17 cellular contexts compared by ENCODE assay signal in the genomic region with DNA sequence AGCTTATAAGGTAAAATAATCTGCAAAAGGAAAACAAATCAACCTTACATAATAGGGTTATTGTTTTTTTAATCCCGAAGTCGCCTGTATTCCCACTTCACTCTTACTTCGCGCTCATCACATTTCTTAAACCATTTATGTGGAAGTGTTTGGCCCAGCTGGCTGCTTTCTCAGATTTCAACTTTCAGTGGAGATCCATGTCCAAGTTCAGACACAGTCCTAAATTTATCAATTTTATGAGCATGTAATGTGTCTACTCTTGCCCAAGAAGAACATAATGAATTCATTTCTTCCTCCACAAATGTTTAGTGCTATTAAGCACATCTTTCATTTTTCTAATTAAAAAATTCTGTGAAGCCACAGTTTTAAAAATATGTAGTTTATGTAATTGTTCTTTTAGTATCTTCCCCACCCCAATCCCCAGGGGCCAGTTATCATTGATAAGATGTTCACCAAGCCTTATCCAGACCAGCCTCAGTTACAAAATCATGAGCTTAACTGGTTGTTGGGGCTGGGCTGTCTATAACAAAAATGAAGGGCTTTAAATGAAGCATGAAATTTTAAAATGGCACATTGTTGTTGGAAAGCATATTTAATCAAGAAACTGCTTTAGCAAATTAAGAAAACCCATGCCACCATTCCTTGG.
DNase-seq lines count a peak whose midpoint lies in the region; ATAC-seq and TF ChIP-seq lines count a peak whose summit lies in the region.
"Had no signal": no experiment of that assay in that cellular context is flagged by ENCODE, and none has a peak within 500 bp of the region (broad histone marks: within the 10 kb centered on the region; RNA-seq: fewer than 3 reads in every experiment).

No MANE protein-coding gene starts in this region.

- no peak overlapping the region for H3K4me3 ChIP-seq in heart left ventricle
- no peak overlapping the region for H3K4me3 ChIP-seq in gastroesophageal sphincter
- no peak overlapping the region for H3K4me3 ChIP-seq in aorta (ENCODE audit: low read length in 2 of 2)
- no peak overlapping the region for H3K4me3 ChIP-seq in neuronal stem cell (ENCODE audit: low read length in 2 of 2)
- H3K4me3 ChIP-seq: GM12878, GM23338 had no signal

- ATAC-seq in Right ventricle myocardium superior (ENCODE audit: poor library complexity) (peak; percentile 81), heart left ventricle (no peak), gastroesophageal sphincter (peak; percentile 43), aorta (ENCODE audit: low FRiP score) (peak; percentile 69), GM21825 (IDR thresholded peaks at IDR 0.05; ENCODE audit: unreplicated experiment) (no peak)
- ATAC-seq: GM12878, GM23338, Panc1 had no signal

- no peak overlapping the region for H3K9ac ChIP-seq in neuronal stem cell (ENCODE audit: low read depth, low read length, poor library complexity)

- H3K36me3 ChIP-seq in heart left ventricle (no peaks in the 10 kb centered on the region), gastroesophageal sphincter (no peaks in the 10 kb centered on the region), aorta (ENCODE audit: control insufficient read depth in 1 of 2, insufficient read depth in 2 of 2, low read length in 1 of 2) (no peaks in the 10 kb centered on the region), neuronal stem cell (replicated peaks in 1 of 2; ENCODE audit: control insufficient read depth in 2 of 2, insufficient read depth in 2 of 2, low read length in 2 of 2) (peaks cover 0 to 3% of the 10 kb centered on the region in 2 donors)

- H3K18ac ChIP-seq in neuronal stem cell (ENCODE audit: low read length) = no peak overlapping the region

- no peak overlapping the region for H3K4me2 ChIP-seq in neuronal stem cell (ENCODE audit: insufficient read depth, low read length, poor library complexity, severe bottlenecking)
- H3K4me2 ChIP-seq: GM23338 had no signal

- no peaks in the 10 kb centered on the region for H3K9me3 ChIP-seq in heart left ventricle
- no peaks in the 10 kb centered on the region for H3K9me3 ChIP-seq in gastroesophageal sphincter
- no peaks in the 10 kb centered on the region for H3K9me3 ChIP-seq in aorta (ENCODE audit: control insufficient read depth, low read length)
- peaks cover 3 to 5% of the 10 kb centered on the region in 2 donors for H3K9me3 ChIP-seq in neuronal stem cell (replicated peaks in 1 of 2; ENCODE audit: control insufficient read depth in 2 of 2, insufficient read depth in 1 of 2, low read depth in 1 of 2, low read length in 2 of 2)
- H3K9me3 ChIP-seq: Caco-2 had no signal

- H3K27me3 ChIP-seq in heart left ventricle = no peaks in the 10 kb centered on the region
- no peaks in the 10 kb centered on the region for H3K27me3 ChIP-seq in gastroesophageal sphincter
- no peaks in the 10 kb centered on the region for H3K27me3 ChIP-seq in aorta (ENCODE audit: control insufficient read depth in 1 of 2, insufficient read depth in 2 of 2, low read length in 1 of 2)
- no peaks in the 10 kb centered on the region for H3K27me3 ChIP-seq in neuronal stem cell (ENCODE audit: control insufficient read depth in 3 of 3, insufficient read depth in 3 of 3, low read depth in 1 of 3, low read length in 3 of 3)

- H3K23ac ChIP-seq in neuronal stem cell (ENCODE audit: low read depth, low read length, poor library complexity) = no peak overlapping the region

- 82 to 85% (median 84%) methylated on average over 4 of the region's 4 CpGs for WGBS in heart left ventricle, 4 donors
- WGBS in gastroesophageal sphincter (ENCODE audit: low coverage in 1 of 2), 2 donors = 45 to 66% methylated on average over 4 of the region's 4 CpGs
- WGBS in aorta, 2 donors = 79 to 89% methylated on average over 4 of the region's 4 CpGs
- WGBS in neuronal stem cell (ENCODE audit: extremely low coverage in 2 of 2, insufficient read length in 2 of 2, insufficient replicate concordance in 1 of 2), 2 donors = no CpG with 5 or more reads among the region's 4 CpGs

- H3K4me1 ChIP-seq in heart left ventricle (peaks cover 0 to 5% (median 0%) of the 10 kb centered on the region in 12 donors), gastroesophageal sphincter (no peaks in the 10 kb centered on the region), aorta (ENCODE audit: control insufficient read depth in 1 of 2, insufficient read depth in 2 of 2, low read length in 2 of 2) (no peaks in the 10 kb centered on the region), neuronal stem cell (ENCODE audit: control insufficient read depth in 2 of 2, insufficient read depth in 1 of 2, low read depth in 1 of 2, low read length in 2 of 2) (no peaks in the 10 kb centered on the region)
- H3K4me1 ChIP-seq: Caco-2 had no signal

- DNase-seq in Right ventricle myocardium superior = no peak
- no peak for DNase-seq in heart left ventricle
- DNase-seq in NCI-H524 (lab: John Stamatoyannopoulos, UW) = peak; percentile 79 to 90
- DNase-seq in aorta = no peak
- DNase-seq in neuronal stem cell (ENCODE audit: low spot score) = no peak
- DNase-seq in activated CD8-positive, alpha-beta memory T cell treated with anti-CD3 and anti-CD28 coated beads for 24 hours = no peak
- DNase-seq: Caco-2, MV-4-11, NCI-H146, NCI-H2081 treated with DMSO at 0.1 percent for 48 hours, NCI-H774, SHP77 had no signal

- H4K8ac ChIP-seq in neuronal stem cell (ENCODE audit: low read depth, low read length) = no peak overlapping the region

- no peak overlapping the region for H2BK5ac ChIP-seq in neuronal stem cell (ENCODE audit: low read length)

- intact Hi-C loops in Right ventricle myocardium superior (cut with DNase I) = no loop called here
- intact Hi-C loops in heart left ventricle (cut with DNase I) = no loop called here
- intact Hi-C loops in aorta (cut with DNase I) = no loop called here

- no peak for TF ChIP-seq CTCF in heart left ventricle (IDR thresholded peaks at IDR 0.05)
- no peak for TF ChIP-seq CTCF in gastroesophageal sphincter (IDR thresholded peaks at IDR 0.05)

- H3K4ac ChIP-seq in neuronal stem cell (ENCODE audit: low read length) = no peak overlapping the region

- TF ChIP-seq POLR2A in heart left ventricle (IDR thresholded peaks at IDR 0.05) = no peak
- TF ChIP-seq POLR2A in gastroesophageal sphincter (IDR thresholded peaks at IDR 0.05) = no peak

- no peak overlapping the region for H2AFZ ChIP-seq in neuronal stem cell (ENCODE audit: low read length)
- H2AFZ ChIP-seq: GM23338 had no signal

- no peak overlapping the region for H2BK15ac ChIP-seq in neuronal stem cell (ENCODE audit: low read length)

- no peak overlapping the region for H3K14ac ChIP-seq in neuronal stem cell (ENCODE audit: low read length)

- no peak overlapping the region for H2BK120ac ChIP-seq in neuronal stem cell (ENCODE audit: low read depth, low read length)

- peak overlapping the region in 3 of 12 donors; percentile 28 to 42 (median 28) for H3K27ac ChIP-seq in heart left ventricle
- no peak overlapping the region for H3K27ac ChIP-seq in gastroesophageal sphincter
- H3K27ac ChIP-seq in aorta (ENCODE audit: low read depth in 1 of 2, low read length in 2 of 2) = no peak overlapping the region
- H3K27ac ChIP-seq in neuronal stem cell (replicated peaks; ENCODE audit: low read length) = no peak overlapping the region

- TF ChIP-seq EP300 in gastroesophageal sphincter (IDR thresholded peaks at IDR 0.05) = no peak

- no peak overlapping the region for H2BK12ac ChIP-seq in neuronal stem cell (ENCODE audit: low read length)

- H3K79me1 ChIP-seq in neuronal stem cell (ENCODE audit: low read depth, low read length) = no peaks in the 10 kb centered on the region

- no peak overlapping the region for H4K91ac ChIP-seq in neuronal stem cell (ENCODE audit: low read depth, low read length, poor library complexity)

- H2AK5ac ChIP-seq in neuronal stem cell (ENCODE audit: low read depth, low read length) = no peak overlapping the region

Comparison
In these comparisons a context has a peak if more than half of its experiments do, and no peak if none do; other contexts are left out.
1. ATAC-seq: peak in Right ventricle myocardium superior (single experiment), gastroesophageal sphincter (single experiment) and aorta (single experiment); none in heart left ventricle (0 of 4) and GM21825 (single experiment).
2. DNase-seq: peak in NCI-H524 (2 of 2); none in Right ventricle myocardium superior (single experiment), heart left ventricle (0 of 5), aorta (0 of 2), neuronal stem cell (single experiment) and activated CD8-positive, alpha-beta memory T cell treated with anti-CD3 and anti-CD28 coated beads for 24 hours (single experiment).